31 cellular contexts compared by ENCODE assay signal in genomic region chr1:17069452-17070162, GRCh38. TPM values are rescaled to one million over a fixed set of nuclear protein-coding genes. Genes with fewer than 3 reads are reported as not detected.
"Had no signal": no experiment of that assay in that cellular context is flagged by ENCODE, and none has a peak within 500 bp of the region (broad histone marks: within the 10 kb centered on the region; RNA-seq: fewer than 3 reads in every experiment).

No MANE protein-coding gene starts in this region.

- H3K4me1 ChIP-seq: adrenal gland, body of pancreas, esophagus muscularis mucosa, foreskin keratinocyte, gastroesophageal sphincter had no signal

- ATAC-seq: activated CD4-positive, alpha-beta T cell treated with anti-CD3 and anti-CD28 coated beads for 36 hours; activated CD8-positive, alpha-beta memory T cell treated with anti-CD3 and anti-CD28 coated beads, Interleukin-2, amount 10 ng/mL, durations not matched to agents 7 days and 5 days; activated CD8-positive, alpha-beta T cell treated with anti-CD3 and anti-CD28 coated beads, Interleukin-2, amount 10 ng/mL, durations not matched to agents 7 days and 5 days; activated naive CD8-positive, alpha-beta T cell treated with anti-CD3 and anti-CD28 coated beads, Interleukin-2, amount 50 U/mL, for 24 hours; body of pancreas; effector memory CD8-positive, alpha-beta T cell; foreskin keratinocyte; gastroesophageal sphincter had no signal

- H3K36me3 ChIP-seq: adrenal gland, cardiac muscle cell, esophagus muscularis mucosa, gastroesophageal sphincter had no signal

- H3K27me3 ChIP-seq: adrenal gland, body of pancreas, cardiac muscle cell, esophagus muscularis mucosa, foreskin keratinocyte had no signal

- H3K27ac ChIP-seq: adrenal gland, body of pancreas, cardiac muscle cell, esophagus muscularis mucosa, foreskin keratinocyte, gastroesophageal sphincter had no signal

- H3K4me3 ChIP-seq: adrenal gland, body of pancreas, cardiac muscle cell, esophagus muscularis mucosa, gastroesophageal sphincter had no signal

- DNase-seq: activated CD4-positive, alpha-beta memory T cell treated with anti-CD3 and anti-CD28 coated beads for 36 hours; activated CD4-positive, alpha-beta T cell treated with anti-CD3 and anti-CD28 coated beads for 36 hours; activated CD4-positive, alpha-beta T cell treated with anti-CD3 and anti-CD28 coated beads, Interleukin-2, amount 10 ng/mL, durations not matched to agents 24 days and 14 days; activated CD4-positive, CD25-positive, alpha-beta regulatory T cell; activated CD4-positive, CD25-positive, alpha-beta regulatory T cell treated with anti-CD3 and anti-CD28 coated beads, Interleukin-2, amount 50 U/mL, for 72 hours; activated CD8-positive, alpha-beta memory T cell treated with anti-CD3 and anti-CD28 coated beads, Interleukin-2, amount 10 ng/mL, durations not matched to agents 7 days and 5 days; activated CD8-positive, alpha-beta memory T cell treated with anti-CD3 and anti-CD28 coated beads, Interleukin-2, amount 50 U/mL, for 4 hours; activated CD8-positive, alpha-beta T cell treated with anti-CD3 and anti-CD28 coated beads, Interleukin-2, amount 10 ng/mL, durations not matched to agents 7 days and 5 days; activated effector memory CD4-positive, alpha-beta T cell treated with anti-CD3 and anti-CD28 coated beads, Interleukin-2, amount 50 U/mL, for 16 hours; activated naive CD4-positive, alpha-beta T cell treated with anti-CD3 and anti-CD28 coated beads for 36 hours; activated naive CD8-positive, alpha-beta T cell treated with anti-CD3 and anti-CD28 coated beads for 36 hours; activated naive CD8-positive, alpha-beta T cell treated with anti-CD3 and anti-CD28 coated beads, Interleukin-2, amount 50 U/mL, for 24 hours; activated T-cell treated with anti-CD3 and anti-CD28 coated beads, Interleukin-2, amount 50 U/mL, for 1 hour; activated T-cell treated with anti-CD3 and anti-CD28 coated beads, Interleukin-2, amount 50 U/mL, for 48 hours; amygdala; body of pancreas; cortex of kidney; dermis blood vessel endothelial cell; effector CD4-positive, alpha-beta T cell; effector memory CD8-positive, alpha-beta T cell; erythroblast; foreskin keratinocyte; T-helper 2 cell had no signal

- H3K9me3 ChIP-seq: adrenal gland, body of pancreas had no signal

- FAIRE-seq: colon had no signal

RNA-seq across cellular contexts. Expression of gene PADI2, which starts 49.6 kb away (rescaled TPM):
- total RNA-seq: activated CD4-positive, alpha-beta memory T cell treated with anti-CD3 and anti-CD28 coated beads for 36 hours; activated CD8-positive, alpha-beta memory T cell treated with anti-CD3 and anti-CD28 coated beads for 36 hours; activated CD8-positive, alpha-beta T cell treated with anti-CD3 and anti-CD28 coated beads, Interleukin-2, amount 10 ng/mL, durations not matched to agents 7 days and 5 days; activated naive CD4-positive, alpha-beta T cell treated with anti-CD3 and anti-CD28 coated beads for 36 hours; activated T-helper 1 cell treated with anti-CD3 and anti-CD28 coated beads, Interleukin-12 subunit alpha, Interleukin-12 subunit beta, Interleukin-2, Interleukin-4 antibody, amounts not matched to agents 30 ng/mL and 10 ng/mL and 1 ng/mL, durations not matched to agents 14 hours and 24 hours and 36 hours; T-helper 1 cell treated with Interleukin-12 subunit alpha and Interleukin-12 subunit beta and Interleukin-4 antibody, amounts not matched to agents 30 ng/mL and 1 ng/mL, for 36 hours had no signal
